Comparison of ENCODE assay signal across 8 cellular contexts in the genomic region with DNA sequence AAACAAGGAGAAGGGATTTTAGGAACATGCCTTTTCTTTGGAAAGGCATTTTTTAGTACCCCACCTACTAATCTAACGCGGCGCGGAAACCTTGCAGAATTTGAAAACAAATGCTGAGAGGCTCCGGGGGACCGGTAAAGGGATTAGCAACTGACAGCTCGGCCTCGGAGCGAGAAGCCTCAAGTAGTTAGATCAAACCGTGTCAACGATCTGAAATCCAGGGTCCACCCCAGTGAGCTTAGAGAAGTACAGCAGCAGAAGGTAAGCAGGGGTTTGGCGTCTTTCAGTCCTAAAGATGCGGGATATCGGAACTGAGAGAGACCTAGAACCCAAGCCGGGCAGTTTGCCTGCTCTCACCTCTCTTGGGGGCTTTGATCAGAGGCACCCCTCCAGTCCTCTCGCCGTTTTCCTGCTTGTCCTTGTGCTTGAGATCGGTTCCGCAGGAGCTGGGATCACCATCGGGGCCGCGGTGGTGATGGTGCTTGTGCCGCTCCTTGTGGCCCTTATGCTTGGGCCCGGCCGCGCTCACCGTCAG. TPM values are rescaled to one million over a fixed set of nuclear protein-coding genes. Genes with fewer than 3 reads are reported as not detected.
A peak's percentile ranks its signal among the peaks of the same experiment; 100 is the strongest.
DNase-seq lines count a peak whose midpoint lies in the region; ATAC-seq and TF ChIP-seq lines count a peak whose summit lies in the region.

No MANE protein-coding gene starts in this region.

- H3K4me3 Mint-ChIP-seq in WTC11: peak overlapping the region; percentile 96
- peak overlapping the region; percentile 100 for H3K4me3 Mint-ChIP-seq in endothelial cell (ENCODE audit: unreplicated experiment)

- H3K9ac ChIP-seq in HUES64 (ENCODE audit: low read depth, low read length): peak overlapping the region; percentile 89

- peaks cover 6% of the 10 kb centered on the region for H3K36me3 Mint-ChIP-seq in WTC11
- H3K36me3 Mint-ChIP-seq in endothelial cell (ENCODE audit: low read depth, unreplicated experiment): peaks cover 6% of the 10 kb centered on the region

- POLR2A ChIA-PET in WTC11 (lab: Charles Lee): interaction anchor here (0.6 to 2.3 kb wide), 3 partner anchors 12 to 53 kb away, joined by 3 to 19 read pairs (median 4); partner anchors contain the start of gene PHTF1

- intact Hi-C loops in mucosa of descending colon (cut with DNase I, micrococcal nuclease): loop anchor here in 1 of 2 donors (10.0 kb wide), 1 partner anchor 57 kb away; the partner anchor contains the start of gene PHTF1

- H3K4me3 ChIP-seq in HUES64 (ENCODE audit: low read length) (peak overlapping the region; percentile 82), mucosa of descending colon (peak overlapping the region; percentile 97), suprapubic skin (peak overlapping the region; percentile 80)

- H3K27me3 ChIP-seq in HUES64 (ENCODE audit: insufficient read depth, low read length) (no peaks in the 10 kb centered on the region), suprapubic skin (no peaks in the 10 kb centered on the region)

- no peaks in the 10 kb centered on the region for H3K9me3 ChIP-seq in HUES64 (ENCODE audit: insufficient read depth, low read depth, low read length)
- H3K9me3 ChIP-seq in mucosa of descending colon: no peaks in the 10 kb centered on the region
- H3K9me3 ChIP-seq in suprapubic skin: no peaks in the 10 kb centered on the region

- DNase-seq in WTC11 (ENCODE audit: low spot score) (no peak), endothelial cell (ENCODE audit: low spot score) (peak; percentile 15), mucosa of descending colon (peak in 1 of 3 donors; percentile 67), suprapubic skin (ENCODE audit: low spot score in 2 of 2) (peak in 1 of 2 donors; percentile 65), epidermal melanocyte (ENCODE audit: insufficient read length, low spot score) (no peak)

- H3K4me1 Mint-ChIP-seq in WTC11 (peaks cover 16% of the 10 kb centered on the region), endothelial cell (ENCODE audit: unreplicated experiment) (peaks cover 6% of the 10 kb centered on the region)

- peaks cover 4% of the 10 kb centered on the region; the same call in 1 of the 2 replicates for H3K9me3 Mint-ChIP-seq in WTC11
- H3K9me3 Mint-ChIP-seq in endothelial cell (ENCODE audit: unreplicated experiment): no peaks in the 10 kb centered on the region

- no peak for TF ChIP-seq CTCF in C4-2B (conservative IDR thresholded peaks at IDR 0.05)
- no peak for TF ChIP-seq CTCF in WTC11 (IDR thresholded peaks at IDR 0.05)
- TF ChIP-seq CTCF in endothelial cell (IDR thresholded peaks at IDR 0.05; ENCODE audit: unreplicated experiment): no peak
- TF ChIP-seq CTCF in mucosa of descending colon (IDR thresholded peaks at IDR 0.05): no peak
- TF ChIP-seq CTCF in suprapubic skin (IDR thresholded peaks at IDR 0.05): no peak

- H3K4me1 ChIP-seq in HUES64 (ENCODE audit: insufficient read depth, low read length): peaks cover 14% of the 10 kb centered on the region
- peaks cover 34% of the 10 kb centered on the region for H3K4me1 ChIP-seq in mucosa of descending colon (ENCODE audit: low read depth)
- peaks cover 32% of the 10 kb centered on the region for H3K4me1 ChIP-seq in suprapubic skin

- H3K36me3 ChIP-seq in HUES64 (ENCODE audit: insufficient read depth, low read length): no peaks in the 10 kb centered on the region
- peaks cover 5% of the 10 kb centered on the region for H3K36me3 ChIP-seq in mucosa of descending colon (ENCODE audit: low read depth)
- no peaks in the 10 kb centered on the region for H3K36me3 ChIP-seq in suprapubic skin

- peak; percentile 1 for ATAC-seq in GM19035 (IDR thresholded peaks at IDR 0.05; ENCODE audit: unreplicated experiment)
- ATAC-seq in WTC11: 0 out of 2 replicates have a peak, but pooled peaks have one; percentile 2
- ATAC-seq in mucosa of descending colon: peak; percentile 48

- TF ChIP-seq EP300 in suprapubic skin (IDR thresholded peaks at IDR 0.05): no peak

- under 1% methylated on average over 27 of the region's 27 CpGs for WGBS in HUES64
- WGBS in suprapubic skin: 1% methylated on average over 21 of the region's 27 CpGs

- peak overlapping the region; percentile 69 for H3K27ac ChIP-seq in C4-2B
- peak overlapping the region; percentile 89 for H3K27ac ChIP-seq in HUES64 (ENCODE audit: low read depth, low read length)
- H3K27ac ChIP-seq in suprapubic skin: peak overlapping the region; percentile 96

- no peak for TF ChIP-seq POLR2A in suprapubic skin (IDR thresholded peaks at IDR 0.05)

- H3K27ac Mint-ChIP-seq in WTC11: peak overlapping the region; percentile 92
- H3K27ac Mint-ChIP-seq in endothelial cell (ENCODE audit: unreplicated experiment): peak overlapping the region; percentile 89

- CTCF ChIA-PET in WTC11 (lab: Charles Lee): interaction anchor here (0.7 to 1.7 kb wide), 5 partner anchors 24 to 168 kb away, joined by 3 to 5 read pairs (median 3); partner anchors contain the start of genes AP4B1, OLFML3 and PHTF1

- no peaks in the 10 kb centered on the region for H3K27me3 Mint-ChIP-seq in WTC11 (ENCODE audit: low read depth)
- peaks cover 9% of the 10 kb centered on the region for H3K27me3 Mint-ChIP-seq in endothelial cell (ENCODE audit: unreplicated experiment)

TF ChIP-seq in WTC11, 78 proteins besides CTCF, POLR2A, EP300 and RAD21 (continues in another document):
- TF ChIP-seq MXD4 (CRISPR knock-in tag; IDR thresholded peaks at IDR 0.05; ENCODE audit: borderline replicate concordance) (no peak), TEAD1 (CRISPR knock-in tag; IDR thresholded peaks at IDR 0.05) (no peak), ZNF232 (CRISPR knock-in tag; IDR thresholded peaks at IDR 0.05) (no peak), ATF6 (CRISPR knock-in tag; IDR thresholded peaks at IDR 0.05) (no peak), ZNF671 (CRISPR knock-in tag; IDR thresholded peaks at IDR 0.05) (no peak), RORB (CRISPR knock-in tag; IDR thresholded peaks at IDR 0.05) (no peak)
- TF ChIP-seq, protein P1, sequence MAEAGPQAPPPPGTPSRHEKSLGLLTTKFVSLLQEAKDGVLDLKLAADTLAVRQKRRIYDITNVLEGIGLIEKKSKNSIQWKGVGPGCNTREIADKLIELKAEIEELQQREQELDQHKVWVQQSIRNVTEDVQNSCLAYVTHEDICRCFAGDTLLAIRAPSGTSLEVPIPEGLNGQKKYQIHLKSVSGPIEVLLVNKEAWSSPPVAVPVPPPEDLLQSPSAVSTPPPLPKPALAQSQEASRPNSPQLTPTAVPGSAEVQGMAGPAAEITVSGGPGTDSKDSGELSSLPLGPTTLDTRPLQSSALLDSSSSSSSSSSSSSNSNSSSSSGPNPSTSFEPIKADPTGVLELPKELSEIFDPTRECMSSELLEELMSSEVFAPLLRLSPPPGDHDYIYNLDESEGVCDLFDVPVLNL (CRISPR knock-in tag; IDR thresholded peaks at IDR 0.05; ENCODE audit: borderline replicate concordance, low read depth): no peak
- TF ChIP-seq, protein P2, sequence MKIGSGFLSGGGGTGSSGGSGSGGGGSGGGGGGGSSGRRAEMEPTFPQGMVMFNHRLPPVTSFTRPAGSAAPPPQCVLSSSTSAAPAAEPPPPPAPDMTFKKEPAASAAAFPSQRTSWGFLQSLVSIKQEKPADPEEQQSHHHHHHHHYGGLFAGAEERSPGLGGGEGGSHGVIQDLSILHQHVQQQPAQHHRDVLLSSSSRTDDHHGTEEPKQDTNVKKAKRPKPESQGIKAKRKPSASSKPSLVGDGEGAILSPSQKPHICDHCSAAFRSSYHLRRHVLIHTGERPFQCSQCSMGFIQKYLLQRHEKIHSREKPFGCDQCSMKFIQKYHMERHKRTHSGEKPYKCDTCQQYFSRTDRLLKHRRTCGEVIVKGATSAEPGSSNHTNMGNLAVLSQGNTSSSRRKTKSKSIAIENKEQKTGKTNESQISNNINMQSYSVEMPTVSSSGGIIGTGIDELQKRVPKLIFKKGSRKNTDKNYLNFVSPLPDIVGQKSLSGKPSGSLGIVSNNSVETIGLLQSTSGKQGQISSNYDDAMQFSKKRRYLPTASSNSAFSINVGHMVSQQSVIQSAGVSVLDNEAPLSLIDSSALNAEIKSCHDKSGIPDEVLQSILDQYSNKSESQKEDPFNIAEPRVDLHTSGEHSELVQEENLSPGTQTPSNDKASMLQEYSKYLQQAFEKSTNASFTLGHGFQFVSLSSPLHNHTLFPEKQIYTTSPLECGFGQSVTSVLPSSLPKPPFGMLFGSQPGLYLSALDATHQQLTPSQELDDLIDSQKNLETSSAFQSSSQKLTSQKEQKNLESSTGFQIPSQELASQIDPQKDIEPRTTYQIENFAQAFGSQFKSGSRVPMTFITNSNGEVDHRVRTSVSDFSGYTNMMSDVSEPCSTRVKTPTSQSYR (CRISPR knock-in tag; IDR thresholded peaks at IDR 0.05): no peak

RNA-seq across cellular contexts. Expression of gene RSBN1, which starts 0.9 kb away (rescaled TPM):
- polyA plus RNA-seq in HUES64 (2013, experiment 1 of 2): 7.7 TPM
- 10.5 TPM for polyA plus RNA-seq in HUES64 (2013, experiment 2 of 2)
- 15.5 to 19.3 TPM (median 19.1 TPM) in 3 replicates for total RNA-seq in WTC11 (2021)
- 15.0 TPM for total RNA-seq in endothelial cell (ENCODE audit: unreplicated experiment)
- 10 to 100 TPM; 24.1 to 36.5 (median 28.3) TPM for total RNA-seq in mucosa of descending colon
- 10 to 100 TPM; 17.1 to 29.1 (median 22.2) TPM for total RNA-seq in suprapubic skin

RNA-seq across cellular contexts. Expression of gene PHTF1, which starts 52.1 kb away (rescaled TPM):
- 32.2 TPM for polyA plus RNA-seq in HUES64 (2013, experiment 1 of 2)
- polyA plus RNA-seq in HUES64 (2013, experiment 2 of 2): 32.1 TPM
- total RNA-seq in WTC11 (2021): 23.9 to 28.7 TPM (median 25.2 TPM) in 3 replicates
- total RNA-seq in endothelial cell (ENCODE audit: unreplicated experiment): 35.4 TPM
- total RNA-seq in mucosa of descending colon: 10 to 100 TPM in 2 of 3 donors, 1 to 10 TPM in 1; 8.7 to 14.6 (median 10.8) TPM
- total RNA-seq in suprapubic skin: 1 to 10 TPM; 1.5 to 4.8 (median 2.7) TPM
